In the genomic region with DNA sequence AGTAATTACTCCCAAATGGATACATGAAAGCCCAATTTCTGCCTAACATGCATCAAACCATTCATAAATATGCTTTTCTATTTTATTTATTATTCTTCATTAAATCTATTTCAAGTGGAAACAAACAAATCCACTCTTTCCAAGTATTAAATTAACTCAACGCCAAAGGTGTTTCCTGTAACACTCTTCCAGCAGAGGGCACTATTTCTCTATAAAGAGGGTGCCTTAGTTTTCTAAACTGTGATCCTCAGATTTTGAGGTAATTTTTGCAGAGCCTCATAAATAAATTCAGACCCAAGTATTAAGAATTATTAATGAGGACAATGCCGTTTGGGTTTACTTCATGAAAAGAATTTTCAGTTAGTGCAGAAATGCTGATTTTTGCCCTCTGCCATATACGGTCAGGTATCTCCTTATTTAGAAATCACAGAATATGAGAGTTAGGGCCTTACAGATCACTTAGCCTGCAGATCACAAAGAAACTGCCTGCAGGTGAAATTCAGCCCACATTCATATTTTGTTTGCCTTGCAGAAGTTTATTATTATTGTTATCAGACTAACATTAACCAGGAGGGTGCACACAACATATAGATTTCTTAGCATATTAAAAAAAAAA, we compare ENCODE assay signal across 10 cellular contexts. TPM values are rescaled to one million over a fixed set of nuclear protein-coding genes. Genes with fewer than 3 reads are reported as not detected.
DNase-seq lines count a peak whose midpoint lies in the region; ATAC-seq and TF ChIP-seq lines count a peak whose summit lies in the region.
"Had no signal": no experiment of that assay in that cellular context is flagged by ENCODE, and none has a peak within 500 bp of the region (broad histone marks: within the 10 kb centered on the region; RNA-seq: fewer than 3 reads in every experiment).

No MANE protein-coding gene starts in this region.

- intact Hi-C loops in activated CD4-positive, alpha-beta T cell treated with anti-CD3 and anti-CD28 coated beads, Interleukin-2, amount 10 ng/mL, durations not matched to agents 24 days and 14 days (cut with micrococcal nuclease): loop anchor here (1.0 to 2.0 kb wide), 3 partner anchors 29 to 1019 kb away; no protein-coding TSS in a partner anchor

- DNase-seq in activated CD4-positive, alpha-beta T cell treated with anti-CD3 and anti-CD28 coated beads, Interleukin-2, amount 10 ng/mL, durations not matched to agents 24 days and 14 days: peak; percentile 82
- no peak for DNase-seq in activated CD4-positive, alpha-beta T cell treated with anti-CD3 and anti-CD28 coated beads for 48 hours
- DNase-seq in NAMALWA (ENCODE audit: low spot score) (peak; percentile 76), RPMI7951 (ENCODE audit: low read depth) (peak; percentile 65), mesothelial cell of epicardium (ENCODE audit: low spot score in 2 of 2, unreplicated experiment in 2 of 2) (no peak)
- DNase-seq in effector memory CD8-positive, alpha-beta T cell: peak; percentile 35 to 54 (median 47)

- no peak overlapping the region for H3K27ac Mint-ChIP-seq in activated CD4-positive, alpha-beta T cell treated with anti-CD3 and anti-CD28 coated beads, Interleukin-2, amount 10 ng/mL, durations not matched to agents 24 days and 14 days
- no peak overlapping the region for H3K27ac Mint-ChIP-seq in effector memory CD8-positive, alpha-beta T cell
- peak overlapping the region; percentile 56 for H3K27ac Mint-ChIP-seq in mesothelial cell of epicardium
- H3K27ac Mint-ChIP-seq: activated naive CD8-positive, alpha-beta T cell; CD8-positive, alpha-beta memory T cell had no signal

- peaks cover 6% of the 10 kb centered on the region for H3K4me1 Mint-ChIP-seq in activated CD4-positive, alpha-beta T cell treated with anti-CD3 and anti-CD28 coated beads, Interleukin-2, amount 10 ng/mL, durations not matched to agents 24 days and 14 days
- H3K4me1 Mint-ChIP-seq in effector memory CD8-positive, alpha-beta T cell (ENCODE audit: low read depth in 2 of 2): peaks cover 5 to 11% of the 10 kb centered on the region in 2 donors
- H3K4me1 Mint-ChIP-seq in mesothelial cell of epicardium: peaks cover 17% of the 10 kb centered on the region

- TF ChIP-seq CTCF in mesothelial cell of epicardium (IDR thresholded peaks at IDR 0.05; ENCODE audit: unreplicated experiment): peak; percentile 86

- H3K27me3 Mint-ChIP-seq in activated CD4-positive, alpha-beta T cell treated with anti-CD3 and anti-CD28 coated beads, Interleukin-2, amount 10 ng/mL, durations not matched to agents 24 days and 14 days: peaks cover 7% of the 10 kb centered on the region
- H3K27me3 Mint-ChIP-seq in effector memory CD8-positive, alpha-beta T cell: no peaks in the 10 kb centered on the region
- H3K27me3 Mint-ChIP-seq in mesothelial cell of epicardium (ENCODE audit: low read depth): no peaks in the 10 kb centered on the region

- peak; percentile 63 for ATAC-seq in effector memory CD8-positive, alpha-beta T cell (replicated peaks)
- ATAC-seq in HG03378 (IDR thresholded peaks at IDR 0.05; ENCODE audit: unreplicated experiment): no peak
- no peak for ATAC-seq in GM19328 (IDR thresholded peaks at IDR 0.05; ENCODE audit: unreplicated experiment)

- H3K9me3 Mint-ChIP-seq in activated CD4-positive, alpha-beta T cell treated with anti-CD3 and anti-CD28 coated beads, Interleukin-2, amount 10 ng/mL, durations not matched to agents 24 days and 14 days: no peaks in the 10 kb centered on the region
- H3K9me3 Mint-ChIP-seq in effector memory CD8-positive, alpha-beta T cell: no peaks in the 10 kb centered on the region
- H3K9me3 Mint-ChIP-seq in mesothelial cell of epicardium: peaks cover 4% of the 10 kb centered on the region
- H3K9me3 Mint-ChIP-seq: CD8-positive, alpha-beta memory T cell had no signal

- no peak overlapping the region for H3K4me3 Mint-ChIP-seq in activated CD4-positive, alpha-beta T cell treated with anti-CD3 and anti-CD28 coated beads, Interleukin-2, amount 10 ng/mL, durations not matched to agents 24 days and 14 days
- no peak overlapping the region for H3K4me3 Mint-ChIP-seq in effector memory CD8-positive, alpha-beta T cell
- H3K4me3 Mint-ChIP-seq in mesothelial cell of epicardium: no peak overlapping the region
- H3K4me3 Mint-ChIP-seq: activated naive CD8-positive, alpha-beta T cell; CD8-positive, alpha-beta memory T cell had no signal

- no peaks in the 10 kb centered on the region for H3K36me3 Mint-ChIP-seq in activated CD4-positive, alpha-beta T cell treated with anti-CD3 and anti-CD28 coated beads, Interleukin-2, amount 10 ng/mL, durations not matched to agents 24 days and 14 days (ENCODE audit: low read depth)
- no peaks in the 10 kb centered on the region for H3K36me3 Mint-ChIP-seq in effector memory CD8-positive, alpha-beta T cell (ENCODE audit: insufficient read depth)
- no peaks in the 10 kb centered on the region for H3K36me3 Mint-ChIP-seq in mesothelial cell of epicardium
- H3K36me3 Mint-ChIP-seq: activated naive CD8-positive, alpha-beta T cell; CD8-positive, alpha-beta memory T cell had no signal

RNA-seq across cellular contexts. Expression of gene MYSM1, which starts 40.1 kb away (rescaled TPM):
- total RNA-seq in activated CD4-positive, alpha-beta T cell treated with anti-CD3 and anti-CD28 coated beads, Interleukin-2, amount 10 ng/mL, durations not matched to agents 24 days and 14 days: 42.4 and 43.9 TPM in 2 replicates
- 8.7 and 13.1 TPM in 2 replicates for total RNA-seq in RPMI7951 (2014; rRNA removed; shearing (Covaris generic))
- 66.5 to 74.2 TPM (median 69.5 TPM) in 3 replicates for total RNA-seq in mesothelial cell of epicardium

RNA-seq across cellular contexts. Expression of gene JUN, which starts 43.9 kb away (rescaled TPM):
- total RNA-seq in activated CD4-positive, alpha-beta T cell treated with anti-CD3 and anti-CD28 coated beads, Interleukin-2, amount 10 ng/mL, durations not matched to agents 24 days and 14 days: 51.6 and 52.6 TPM in 2 replicates
- total RNA-seq in RPMI7951 (2014; rRNA removed; shearing (Covaris generic)): 36.6 and 49.7 TPM in 2 replicates
- 242 to 245 TPM (median 245 TPM) in 3 replicates for total RNA-seq in mesothelial cell of epicardium

Comparison
In these comparisons a context has a peak if more than half of its experiments do, and no peak if none do; other contexts are left out.
1. DNase-seq: peak in activated CD4-positive, alpha-beta T cell treated with anti-CD3 and anti-CD28 coated beads, Interleukin-2, amount 10 ng/mL, durations not matched to agents 24 days and 14 days (single experiment), NAMALWA (single experiment), RPMI7951 (single experiment) and effector memory CD8-positive, alpha-beta T cell (3 of 3); none in activated CD4-positive, alpha-beta T cell treated with anti-CD3 and anti-CD28 coated beads for 48 hours (single experiment) and mesothelial cell of epicardium (0 of 2).